8 cellular contexts compared by ENCODE assay signal in genomic region chrX:77910108-77910840, GRCh38. TPM values are rescaled to one million over a fixed set of nuclear protein-coding genes. Genes with fewer than 3 reads are reported as not detected.
DNase-seq lines count a peak whose midpoint lies in the region; ATAC-seq and TF ChIP-seq lines count a peak whose summit lies in the region.

ATP7A (plus strand) TSS chrX:77910693; CDS start chrX:77971642, 60,949 bp downstream.

- H3K9me3 Mint-ChIP-seq in chondrocyte (ENCODE audit: low read depth) = no peaks in the 10 kb centered on the region

- peak; percentile 80 for ATAC-seq in HG03378 (IDR thresholded peaks at IDR 0.05; ENCODE audit: unreplicated experiment)

- peak within 1 kb of the TSS; percentile 97 for H3K4me3 Mint-ChIP-seq in chondrocyte (ENCODE audit: unreplicated experiment)

- H3K27ac ChIP-seq in layer of hippocampus (ENCODE audit: low read depth, low read length) = peak within 1 kb of the TSS; percentile 46

- TF ChIP-seq CTCF in chondrocyte (IDR thresholded peaks at IDR 0.05) = peak; percentile 76

- DNase-seq in Ammon's horn (ENCODE audit: low spot score) = peak; percentile 83
- DNase-seq in NCI-H446 (lab: John Stamatoyannopoulos, UW) = peak; percentile 56 to 88
- peak; percentile 79 for DNase-seq in activated CD4-positive, CD25-positive, alpha-beta regulatory T cell treated with anti-CD3 and anti-CD28 coated beads, Interleukin-2, amount 50 U/mL, for 72 hours
- no peak for DNase-seq in chondrocyte (ENCODE audit: low spot score)
- DNase-seq in stimulated activated CD4-positive, alpha-beta T cell treated with anti-CD3 and anti-CD28 coated beads, Interleukin-1b, Interleukin-23, amount 100 ng/mL, for 24 hours (ENCODE audit: low read depth in 4 of 4, low spot score in 1 of 4) = peak; percentile 61 to 84 (median 78)

- TF ChIP-seq POLR2A in GM19099 (IDR thresholded peaks at IDR 0.05; ENCODE audit: extremely low read depth, insufficient read length, low read depth) = peak; percentile 70

- H3K27me3 ChIP-seq in layer of hippocampus (ENCODE audit: control insufficient read depth, insufficient read depth, low read length) = no peaks in the 10 kb centered on the region

- H3K27me3 Mint-ChIP-seq in chondrocyte (ENCODE audit: low read depth) = no peaks in the 10 kb centered on the region

- H3K36me3 Mint-ChIP-seq in chondrocyte (ENCODE audit: low read depth) = no peaks in the 10 kb centered on the region

- peak within 1 kb of the TSS; percentile 97 for H3K27ac Mint-ChIP-seq in chondrocyte (ENCODE audit: unreplicated experiment)

- peaks cover 7% of the 10 kb centered on the region for H3K4me1 Mint-ChIP-seq in chondrocyte (ENCODE audit: low read depth)

RNA-seq across cellular contexts. Expression of gene ATP7A, which starts in this region (rescaled TPM):
- total RNA-seq in chondrocyte = 11.6 to 14.9 TPM (median 12.1 TPM) in 3 replicates
